ENCODE assay signal across 8 cellular contexts in the genomic region with DNA sequence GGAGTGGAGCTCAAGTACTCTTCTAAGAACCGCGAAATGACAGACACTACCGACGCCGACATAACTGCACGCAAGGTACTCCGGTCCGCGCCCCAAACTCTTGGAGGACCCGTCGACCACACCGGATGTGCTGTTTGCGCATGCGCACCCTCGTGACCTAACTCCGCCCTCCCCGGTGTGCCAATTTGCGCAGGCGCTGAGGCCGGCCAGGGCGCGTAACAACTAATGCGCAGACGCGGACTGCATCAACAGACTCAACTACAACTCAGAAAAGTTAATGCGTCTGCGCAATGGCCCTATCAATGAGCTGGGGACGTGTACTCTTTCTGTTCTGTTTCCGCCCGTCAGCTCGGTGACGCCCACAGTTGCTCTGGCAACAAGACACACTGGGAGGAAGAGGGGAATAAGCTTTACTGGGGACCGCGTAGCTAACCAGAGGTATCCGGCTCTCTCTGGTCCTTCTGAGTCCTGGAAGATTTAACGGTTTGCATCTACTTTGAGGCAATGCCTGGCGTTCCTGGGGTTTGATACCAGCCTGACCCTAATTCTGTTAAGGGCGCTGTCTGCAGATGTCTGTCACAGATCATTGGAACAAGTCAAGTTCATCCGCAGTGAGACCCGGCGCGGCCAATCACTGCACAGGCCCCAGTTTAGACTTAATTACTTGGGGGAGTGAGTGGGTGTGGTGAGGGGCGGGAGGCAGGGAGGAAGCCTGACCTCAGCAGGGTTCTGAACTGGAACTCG. TPM values are rescaled to one million over a fixed set of nuclear protein-coding genes. Genes with fewer than 3 reads are reported as not detected.
DNase-seq lines count a peak whose midpoint lies in the region; ATAC-seq and TF ChIP-seq lines count a peak whose summit lies in the region.

DAD1 (minus strand) TSS at position 129 of the 744 bp plus-strand sequence; CDS start at position 62, 67 bp downstream.

- 0% methylated on average over 44 of the region's 44 CpGs for WGBS in lung, 2 donors

- peak; percentile 96 for ATAC-seq in lung (ENCODE audit: insufficient read depth, low FRiP score)

- TF ChIP-seq CTCF in GM20000 (IDR thresholded peaks at IDR 0.05; ENCODE audit: extremely low read depth, missing control alignments) (no peak), lung (IDR thresholded peaks at IDR 0.05; ENCODE audit: control extremely low read depth, extremely low read depth) (no peak)

- CTCF ChIA-PET in activated CD8-positive, alpha-beta memory T cell treated with anti-CD3 and anti-CD28 coated beads for 36 hours (lab: Charles Lee), result interaction anchor here (0.8 to 4.4 kb wide), 8 partner anchors 8 to 697 kb away, joined by 3 to 39 read pairs (median 6); partner anchors contain the start of gene ABHD4

- H3K27me3 ChIP-seq in lung (ENCODE audit: control insufficient read depth, insufficient read depth), result no peaks in the 10 kb centered on the region

- POLR2A ChIA-PET in activated CD8-positive, alpha-beta memory T cell treated with anti-CD3 and anti-CD28 coated beads for 36 hours (lab: Charles Lee), result interaction anchor here (0.5 to 3.5 kb wide), 17 partner anchors 9 to 1907 kb away, joined by 3 to 32 read pairs (median 4); partner anchors contain the start of genes ABHD4 and OXA1L

- H3K27ac ChIP-seq in lung (ENCODE audit: low read depth in 1 of 2, low read length in 1 of 2), result peak within 1 kb of the TSS; percentile 84 to 96

- peak within 1 kb of the TSS; percentile 63 for H3K4me3 ChIP-seq in lung

- H3K4me1 ChIP-seq in lung (ENCODE audit: control insufficient read depth in 2 of 2, insufficient read depth in 2 of 2, low read length in 2 of 2), result peaks cover 7 to 19% of the 10 kb centered on the region in 2 donors

- peak; percentile 97 for DNase-seq in CMK (ENCODE audit: low read depth)
- peak; percentile 95 for DNase-seq in GM20000 (ENCODE audit: low spot score)
- DNase-seq in HT-29 (ENCODE audit: low spot score), result peak; percentile 96
- DNase-seq in NOMO-1 (lab: John Stamatoyannopoulos, UW; ENCODE audit: unreplicated experiment in 2 of 2), result peak; percentile 97 to 100
- DNase-seq in effector CD8-positive, alpha-beta T cell (lab: John Stamatoyannopoulos, UW), result peak; percentile 100
- peak; percentile 98 for DNase-seq in lung (ENCODE audit: low spot score)
- DNase-seq in stimulated activated CD4-positive, alpha-beta T cell treated with anti-CD3 and anti-CD28 coated beads, TNF-alpha, amount 100 ng/mL, for 4 hours (ENCODE audit: low read depth in 3 of 3), result peak; percentile 98 to 99 (median 99)

- H3K36me3 ChIP-seq in lung (ENCODE audit: control insufficient read depth in 2 of 2, insufficient read depth in 2 of 2, low read length in 2 of 2), result peaks cover 0 to under 1% of the 10 kb centered on the region in 2 donors

- H3K9me3 ChIP-seq in lung (ENCODE audit: control insufficient read depth in 2 of 2, insufficient read depth in 1 of 2, low read length in 1 of 2), result no peaks in the 10 kb centered on the region

RNA-seq across cellular contexts. Expression of gene DAD1, which starts in this region (rescaled TPM):
- total RNA-seq in HT-29 (2014; rRNA removed; shearing (Covaris generic)), result 111 and 124 TPM in 2 replicates
- 100 to 1,000 TPM; 292 to 295 TPM for total RNA-seq in activated CD8-positive, alpha-beta memory T cell treated with anti-CD3 and anti-CD28 coated beads for 36 hours
- 100 to 1,000 TPM; 164 to 187 TPM for total RNA-seq in lung
- 100 to 1,000 TPM; 247 to 377 TPM for polyA plus RNA-seq in lung

Comparison
In these comparisons a context has a peak if more than half of its experiments do, and no peak if none do; other contexts are left out.
1. Peak in every context shown above with its lines: DNase-seq, ATAC-seq, H3K4me3 ChIP-seq and H3K27ac ChIP-seq.